In genomic region chrX:129636175-129636681, GRCh38 we compare ENCODE assay signal across 14 cellular contexts. TPM values are rescaled to one million over a fixed set of nuclear protein-coding genes. Genes with fewer than 3 reads are reported as not detected.
"Had no signal": no experiment of that assay in that cellular context is flagged by ENCODE, and none has a peak within 500 bp of the region (broad histone marks: within the 10 kb centered on the region; RNA-seq: fewer than 3 reads in every experiment).

No MANE protein-coding gene starts in this region.

- H3K4me1 ChIP-seq: body of pancreas, psoas muscle had no signal

- DNase-seq: activated T-cell treated with anti-CD3 and anti-CD28 coated beads, Interleukin-2, amount 50 U/mL, for 1 hour; amniotic stem cell; body of pancreas; cerebellar nuclear complex; dermis blood vessel endothelial cell; endodermal cell; esophagus squamous epithelium; kidney glomerular epithelial cell; psoas muscle; stimulated activated CD4-positive, alpha-beta T cell treated with anti-CD3 and anti-CD28 coated beads, Interleukin-4, amount 100 ng/mL, for 24 hours; stimulated activated naive CD8-positive, alpha-beta T cell treated with anti-CD3 and anti-CD28 coated beads, Interleukin-15, amount 100 ng/mL, for 72 hours had no signal

- H3K27me3 ChIP-seq: body of pancreas had no signal

- H3K4me3 ChIP-seq: body of pancreas, esophagus squamous epithelium, psoas muscle had no signal

- H3K9me3 ChIP-seq: body of pancreas, esophagus squamous epithelium, psoas muscle had no signal

- H3K36me3 ChIP-seq: esophagus squamous epithelium had no signal

- H3K27ac ChIP-seq: body of pancreas, psoas muscle had no signal

- FAIRE-seq: frontal cortex, urothelium cell line had no signal

RNA-seq across cellular contexts. Expression of gene APLN, which starts 18.5 kb away (rescaled TPM):
- total RNA-seq: body of pancreas, mononuclear cell had no signal
